12 cellular contexts compared by ENCODE assay signal in genomic region chr16:72399811-72400210, GRCh38.
DNase-seq lines count a peak whose midpoint lies in the region; ATAC-seq, FAIRE-seq and TF ChIP-seq lines count a peak whose summit lies in the region.
"Had no signal": no experiment of that assay in that cellular context is flagged by ENCODE, and none has a peak within 500 bp of the region (broad histone marks: within the 10 kb centered on the region; RNA-seq: fewer than 3 reads in every experiment).

No MANE protein-coding gene starts in this region.

- TF ChIP-seq CTCF in A549 (IDR thresholded peaks at IDR 0.05) (no peak), IMR-90 (conservative IDR thresholded peaks at IDR 0.05; ENCODE audit: low read depth, low read length) (no peak)
- TF ChIP-seq CTCF in CD8-positive, alpha-beta T cell (IDR thresholded peaks at IDR 0.05) = no peak

- no peaks in the 10 kb centered on the region for H3K4me1 Mint-ChIP-seq in CD8-positive, alpha-beta T cell (ENCODE audit: low read depth)
- H3K4me1 Mint-ChIP-seq: B cell; CD8-positive, alpha-beta memory T cell had no signal

- H2AK5ac ChIP-seq in IMR-90 (ENCODE audit: low read depth, low read length) = no peak overlapping the region

- H3K27me3 Mint-ChIP-seq in CD8-positive, alpha-beta T cell (ENCODE audit: low read depth) = no peaks in the 10 kb centered on the region
- H3K27me3 Mint-ChIP-seq: B cell; CD4-positive, alpha-beta T cell had no signal

- intact Hi-C loops in IMR-90 (cut with micrococcal nuclease) = loop anchor here (2.0 to 10.0 kb wide), 6 partner anchors 67 to 1477 kb away; no protein-coding TSS in a partner anchor
- intact Hi-C loops in CD8-positive, alpha-beta T cell (cut with DNase I, micrococcal nuclease) = loop anchor here in 1 of 2 experiments (5.0 kb wide), 1 partner anchor 1557 kb away; no protein-coding TSS in a partner anchor

- peaks cover 1% of the 10 kb centered on the region for H3K9me3 Mint-ChIP-seq in CD8-positive, alpha-beta T cell

- H3K23ac ChIP-seq in IMR-90 (ENCODE audit: low read depth, low read length) = no peak overlapping the region

- H3K4ac ChIP-seq in IMR-90 (ENCODE audit: low read depth, low read length) = no peak overlapping the region

- no peaks in the 10 kb centered on the region for H3K27me3 ChIP-seq in IMR-90 (ENCODE audit: control insufficient read depth, insufficient read depth, low read length)
- no peaks in the 10 kb centered on the region for H3K27me3 ChIP-seq in small intestine (ENCODE audit: control insufficient read depth in 2 of 2, insufficient read depth in 2 of 2, low read length in 2 of 2)
- H3K27me3 ChIP-seq in CD8-positive, alpha-beta T cell (ENCODE audit: insufficient read depth, low read length) = no peaks in the 10 kb centered on the region
- H3K27me3 ChIP-seq: BLaER1 treated with 17β-estradiol and CSF1 and Interleukin-3, amounts not matched to agents 10 nM and 100 nM had no signal

- H4K91ac ChIP-seq in IMR-90 (ENCODE audit: insufficient read depth, low read depth, low read length) = no peak overlapping the region

- H3K36me3 ChIP-seq in IMR-90 (ENCODE audit: control insufficient read depth, insufficient read depth, low read length) = no peaks in the 10 kb centered on the region
- H3K36me3 ChIP-seq in small intestine (ENCODE audit: control insufficient read depth in 2 of 2, insufficient read depth in 2 of 2, low read length in 2 of 2) = no peaks in the 10 kb centered on the region
- no peaks in the 10 kb centered on the region for H3K36me3 ChIP-seq in CD8-positive, alpha-beta T cell (ENCODE audit: insufficient read depth, low read length)
- H3K36me3 ChIP-seq: BLaER1 treated with 17β-estradiol and CSF1 and Interleukin-3, amounts not matched to agents 10 nM and 100 nM had no signal

- no peak overlapping the region for H3K4me3 Mint-ChIP-seq in CD8-positive, alpha-beta T cell
- H3K4me3 Mint-ChIP-seq: B cell; CD4-positive, alpha-beta T cell; CD8-positive, alpha-beta memory T cell had no signal

- no peak for TF ChIP-seq EP300 in A549 (IDR thresholded peaks at IDR 0.05)

- H2BK20ac ChIP-seq in IMR-90 (ENCODE audit: low read depth, low read length) = no peak overlapping the region

- no peak overlapping the region for H3K27ac ChIP-seq in A549
- no peak overlapping the region for H3K27ac ChIP-seq in IMR-90 (ENCODE audit: insufficient read depth, low read length)
- H3K27ac ChIP-seq in small intestine (ENCODE audit: low read depth in 1 of 2, low read length in 1 of 2) = no peak overlapping the region
- no peak overlapping the region for H3K27ac ChIP-seq in CD8-positive, alpha-beta T cell (ENCODE audit: low read depth, low read length)
- H3K27ac ChIP-seq: BLaER1 treated with 17β-estradiol and CSF1 and Interleukin-3, amounts not matched to agents 10 nM and 100 nM; C4-2B had no signal

- ATAC-seq in A549 = no peak
- ATAC-seq in IMR-90 (ENCODE audit: low read depth) = no peak
- ATAC-seq in GM18520 (IDR thresholded peaks at IDR 0.05; ENCODE audit: unreplicated experiment) = no peak
- ATAC-seq in CD8-positive, alpha-beta T cell = no peak

- TF ChIP-seq POLR2A in A549 (IDR thresholded peaks at IDR 0.05; ENCODE audit: low read length) = no peak
- no peak for TF ChIP-seq POLR2A in IMR-90 (IDR thresholded peaks at IDR 0.05; ENCODE audit: low read depth, low read length)

- DNase-seq in A549 (ENCODE audit: low read depth in 1 of 2, low spot score in 1 of 2) (no peak), IMR-90 (no peak), small intestine (no peak)
- no peak for DNase-seq in CD8-positive, alpha-beta T cell
- DNase-seq: DMS79 had no signal

- no peak overlapping the region for H2AK9ac ChIP-seq in IMR-90 (replicated peaks; ENCODE audit: low read depth, low read length, poor library complexity)

- dilution Hi-C loops in IMR-90 (cut with HindIII; ENCODE audit: low sequenced_read_pairs, unreplicated experiment) = no loop called here

- H3K14ac ChIP-seq in IMR-90 (replicated peaks; ENCODE audit: low read depth, low read length) = no peak overlapping the region

- H3K9me1 ChIP-seq in IMR-90 (ENCODE audit: insufficient read depth, low read length) = no peaks in the 10 kb centered on the region

- H2AFZ ChIP-seq in IMR-90 (replicated peaks; ENCODE audit: low read length, poor library complexity) = no peak overlapping the region

- no peak overlapping the region for H4K8ac ChIP-seq in IMR-90 (ENCODE audit: low read depth in 2 of 2, low read length in 2 of 2)

- CTCF ChIA-PET in A549 (lab: Yijun Ruan, JAX) (interaction anchor here (0.6 to 2.0 kb wide), 9 partner anchors 10 to 562 kb away, joined by 3 to 7 read pairs (median 3); no protein-coding TSS in a partner anchor), IMR-90 (lab: Yijun Ruan, JAX) (interaction anchor here (0.5 to 1.4 kb wide), 13 partner anchors 11 to 1483 kb away, joined by 3 to 5 read pairs (median 3); no protein-coding TSS in a partner anchor)
- CTCF ChIA-PET in CD8-positive, alpha-beta T cell (lab: Charles Lee) = interaction anchor here (0.6 to 1.3 kb wide), 2 partner anchors 17 to 1572 kb away, joined by 3 to 4 read pairs; no protein-coding TSS in a partner anchor

- no peak overlapping the region for H3K27ac Mint-ChIP-seq in CD8-positive, alpha-beta T cell
- H3K27ac Mint-ChIP-seq: B cell; CD4-positive, alpha-beta T cell; CD8-positive, alpha-beta memory T cell had no signal

- H3K79me1 ChIP-seq in IMR-90 (ENCODE audit: low read depth in 1 of 2, low read length in 2 of 2) = no peaks in the 10 kb centered on the region

- no peak overlapping the region for H2BK15ac ChIP-seq in IMR-90 (ENCODE audit: low read depth, low read length)

- FAIRE-seq in A549 (lab: Jason Lieb, UNC) (no peak), small intestine (lab: Jason Lieb, UNC) (peak; percentile 19)
- FAIRE-seq: GM12878 had no signal

- no peaks in the 10 kb centered on the region for H4K20me1 ChIP-seq in IMR-90 (ENCODE audit: insufficient read depth, low read length)
- H4K20me1 ChIP-seq: BLaER1 treated with 17β-estradiol and CSF1 and Interleukin-3, amounts not matched to agents 10 nM and 100 nM had no signal

- H3K56ac ChIP-seq in IMR-90 (ENCODE audit: extremely low read depth, insufficient read depth, low read length) = no peak overlapping the region

- no peak overlapping the region for H2BK120ac ChIP-seq in IMR-90 (ENCODE audit: low read depth, low read length)

- POLR2A ChIA-PET in A549 (lab: Yijun Ruan, JAX) = no interaction called here
- POLR2A ChIA-PET in IMR-90 (lab: Charles Lee; ENCODE audit: unreplicated experiment) = no interaction called here
- POLR2A ChIA-PET in CD8-positive, alpha-beta T cell (lab: Charles Lee) = interaction anchor here (0.7 kb wide), 1 partner anchor 88 kb away, joined by 3 read pairs; no protein-coding TSS in a partner anchor

- H3K4me3 ChIP-seq in A549 (no peak overlapping the region), IMR-90 (ENCODE audit: insufficient read depth, low read depth, low read length) (no peak overlapping the region), small intestine (ENCODE audit: low read depth in 1 of 2, low read length in 2 of 2) (no peak overlapping the region)
- H3K4me3 ChIP-seq in CD8-positive, alpha-beta T cell (ENCODE audit: low read depth, low read length) = no peak overlapping the region
- H3K4me3 ChIP-seq: BLaER1 treated with 17β-estradiol and CSF1 and Interleukin-3, amounts not matched to agents 10 nM and 100 nM; GM12878 had no signal

- TF ChIP-seq RAD21 in A549 (conservative IDR thresholded peaks at IDR 0.05 in 1 of 2, IDR thresholded peaks at IDR 0.05 in 1 of 2) = no peak
- TF ChIP-seq RAD21 in IMR-90 (IDR thresholded peaks at IDR 0.05; ENCODE audit: low read length) = no peak

- H3K4me1 ChIP-seq in A549 (no peaks in the 10 kb centered on the region), IMR-90 (ENCODE audit: control insufficient read depth, insufficient read depth, low read length) (no peaks in the 10 kb centered on the region; the same call in 1 of the 2 replicates), small intestine (ENCODE audit: control insufficient read depth in 2 of 2, insufficient read depth in 1 of 2, low read depth in 1 of 2, low read length in 1 of 2) (no peaks in the 10 kb centered on the region)
- no peaks in the 10 kb centered on the region for H3K4me1 ChIP-seq in CD8-positive, alpha-beta T cell (ENCODE audit: insufficient read depth, low read length)

- H3K4me2 ChIP-seq in A549 (no peak overlapping the region), IMR-90 (ENCODE audit: low read depth, low read length) (no peak overlapping the region)
- H3K4me2 ChIP-seq: BLaER1 treated with 17β-estradiol and CSF1 and Interleukin-3, amounts not matched to agents 10 nM and 100 nM had no signal

- no peak overlapping the region for H3K9ac ChIP-seq in IMR-90 (ENCODE audit: low read depth, low read length)
- H3K9ac ChIP-seq: BLaER1 treated with 17β-estradiol and CSF1 and Interleukin-3, amounts not matched to agents 10 nM and 100 nM had no signal

- in situ Hi-C loops in IMR-90 (cut with MboI; ENCODE audit: low sequenced_read_pairs) = no loop called here

- H3K36me3 Mint-ChIP-seq in CD8-positive, alpha-beta T cell = peaks cover 1% of the 10 kb centered on the region

- H3K18ac ChIP-seq in IMR-90 (ENCODE audit: low read depth, low read length) = no peak overlapping the region

- no TSS peak for BruUV-seq in IMR-90 (replicated peaks; lab: Mats Ljungman, UMichigan)

- 80% methylated on average over 1 of the region's 1 CpG for WGBS in A549 (ENCODE audit: missing lambda C conversion rate)
- no CpG with 5 or more reads among the region's 1 CpG for WGBS in IMR-90 (ENCODE audit: extremely low coverage in 2 of 2, insufficient read length in 1 of 2), 2 experiments
- 76 to 88% (median 86%) methylated on average over 1 of the region's 1 CpG for WGBS in small intestine, 3 donors

- H4K5ac ChIP-seq in IMR-90 (ENCODE audit: low read depth, low read length) = no peak overlapping the region

- H3K9me3 ChIP-seq in A549 (0 out of 3 replicates have a peak, but pooled peaks cover 2% of the 10 kb centered on the region), IMR-90 (ENCODE audit: control insufficient read depth, insufficient read depth, low read length) (no peaks in the 10 kb centered on the region), small intestine (ENCODE audit: control insufficient read depth, low read depth) (no peaks in the 10 kb centered on the region)
- H3K9me3 ChIP-seq in CD8-positive, alpha-beta T cell (ENCODE audit: low read length) = no peaks in the 10 kb centered on the region

- no peak overlapping the region for H2BK5ac ChIP-seq in IMR-90 (ENCODE audit: low read depth, low read length, poor library complexity, severe bottlenecking)

TF ChIP-seq in A549, 52 proteins besides CTCF, POLR2A, EP300 and RAD21 (continues in another document):
- TF ChIP-seq, protein P1, sequence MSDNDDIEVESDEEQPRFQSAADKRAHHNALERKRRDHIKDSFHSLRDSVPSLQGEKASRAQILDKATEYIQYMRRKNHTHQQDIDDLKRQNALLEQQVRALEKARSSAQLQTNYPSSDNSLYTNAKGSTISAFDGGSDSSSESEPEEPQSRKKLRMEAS (IDR thresholded peaks at IDR 0.05) = no peak
- TF ChIP-seq CBX8 (IDR thresholded peaks at IDR 0.05) (no peak), HDAC2 (IDR thresholded peaks at IDR 0.05) (no peak)

TF ChIP-seq in IMR-90, 13 proteins besides CTCF, POLR2A, EP300 and RAD21:
- no peak for TF ChIP-seq FOS (IDR thresholded peaks at IDR 0.05; ENCODE audit: low read depth, low read length)
- peak; percentile 45; the same call in 1 of the 2 replicates for TF ChIP-seq MAFK (IDR thresholded peaks at IDR 0.05; ENCODE audit: low read depth, low read length)
